ENCODE assay signal across 1 cellular context in genomic region chr1:211515090-211516023, GRCh38.
A peak's percentile ranks its signal among the peaks of the same experiment; 100 is the strongest.
TF ChIP-seq lines count a peak whose summit lies in the region.

No MANE protein-coding gene starts in this region.

TF ChIP-seq in IMR-90, 13 proteins besides CTCF, POLR2A, EP300 and RAD21:
- TF ChIP-seq ELK1 (IDR thresholded peaks at IDR 0.05; ENCODE audit: borderline replicate concordance, low read depth, low read length) (no peak), NFE2L2 (IDR thresholded peaks at IDR 0.05; ENCODE audit: low read depth, low read length) (no peak), SMC3 (IDR thresholded peaks at IDR 0.05; ENCODE audit: low read depth, low read length) (peak; percentile 74), USF2 (IDR thresholded peaks at IDR 0.05; ENCODE audit: low read depth, low read length) (0 out of 2 replicates have a peak, but pooled peaks have one; percentile 17), MXI1 (IDR thresholded peaks at IDR 0.05; ENCODE audit: borderline replicate concordance, low read depth, low read length) (peak; percentile 38; the same call in 1 of the 2 replicates), MAZ (IDR thresholded peaks at IDR 0.05; ENCODE audit: borderline replicate concordance, low read depth, low read length) (peak; percentile 84)
